ENCODE assay signal across 15 cellular contexts in genomic region chr3:47758261-47759025, GRCh38. TPM values are rescaled to one million over a fixed set of nuclear protein-coding genes. Genes with fewer than 3 reads are reported as not detected.
DNase-seq lines count a peak whose midpoint lies in the region; ATAC-seq and TF ChIP-seq lines count a peak whose summit lies in the region.
"Had no signal": no experiment of that assay in that cellular context is flagged by ENCODE, and none has a peak within 500 bp of the region (broad histone marks: within the 10 kb centered on the region; RNA-seq: fewer than 3 reads in every experiment).

No MANE protein-coding gene starts in this region.

- H3K9me3 ChIP-seq in liver (ENCODE audit: control insufficient read depth in 4 of 4, low read length in 3 of 4) (no peaks in the 10 kb centered on the region), thyroid gland (no peaks in the 10 kb centered on the region)
- H3K9me3 ChIP-seq: BLaER1 had no signal

- CTCF ChIA-PET in RWPE1 (lab: Yijun Ruan, JAX) (no interaction called here), T-cell (lab: Charles Lee) (no interaction called here)

- H3K27ac ChIP-seq in RWPE1 = peak overlapping the region; percentile 46
- no peak overlapping the region for H3K27ac ChIP-seq in liver (ENCODE audit: low read depth in 1 of 2, low read length in 2 of 2)
- H3K27ac ChIP-seq in thyroid gland = peak overlapping the region; percentile 3 to 54 (median 21)
- H3K27ac ChIP-seq: BLaER1 had no signal

- no peak for TF ChIP-seq POLR2A in thyroid gland (IDR thresholded peaks at IDR 0.05)

- H3K27me3 ChIP-seq in liver (ENCODE audit: control insufficient read depth in 4 of 4, insufficient read depth in 4 of 4, low read length in 3 of 4) (no peaks in the 10 kb centered on the region), thyroid gland (no peaks in the 10 kb centered on the region)
- H3K27me3 ChIP-seq: BLaER1 had no signal

- DNase-seq in activated CD4-positive, alpha-beta T cell treated with anti-CD3 and anti-CD28 coated beads, Interleukin-2, amount 10 ng/mL, durations not matched to agents 24 days and 14 days = no peak
- no peak for DNase-seq in activated CD4-positive, alpha-beta T cell treated with anti-CD3 and anti-CD28 coated beads for 48 hours
- DNase-seq in RWPE1 (ENCODE audit: low spot score) = no peak
- DNase-seq in thyroid gland = no peak
- DNase-seq in activated T-helper 1 cell treated with anti-CD3 and anti-CD28 coated beads, Interleukin-12 subunit alpha, Interleukin-12 subunit beta, Interleukin-2, Interleukin-4 antibody, amounts not matched to agents 30 ng/mL and 10 ng/mL and 1 ng/mL, durations not matched to agents 14 hours and 24 hours and 36 hours (ENCODE audit: low spot score) = no peak
- no peak for DNase-seq in T-cell
- DNase-seq in activated T-cell treated with anti-CD3 and anti-CD28 coated beads for 4 hours = no peak
- DNase-seq: 8988T; AML-193; CD4-positive, CD25-positive, alpha-beta regulatory T cell; DMS53; GF-D8 had no signal

- H3K9ac ChIP-seq in liver (ENCODE audit: low read depth in 1 of 2, low read length in 2 of 2) = no peak overlapping the region
- H3K9ac ChIP-seq: BLaER1 had no signal

- no peak overlapping the region for H3K4me3 Mint-ChIP-seq in activated CD4-positive, alpha-beta T cell treated with anti-CD3 and anti-CD28 coated beads, Interleukin-2, amount 10 ng/mL, durations not matched to agents 24 days and 14 days
- H3K4me3 Mint-ChIP-seq in activated T-helper 1 cell treated with anti-CD3 and anti-CD28 coated beads, Interleukin-12 subunit alpha, Interleukin-12 subunit beta, Interleukin-2, Interleukin-4 antibody, amounts not matched to agents 30 ng/mL and 10 ng/mL and 1 ng/mL, durations not matched to agents 14 hours and 24 hours and 36 hours = no peak overlapping the region
- H3K4me3 Mint-ChIP-seq in T-cell = no peak overlapping the region
- H3K4me3 Mint-ChIP-seq: CD4-positive, CD25-positive, alpha-beta regulatory T cell had no signal

- intact Hi-C loops in activated CD4-positive, alpha-beta T cell treated with anti-CD3 and anti-CD28 coated beads, Interleukin-2, amount 10 ng/mL, durations not matched to agents 24 days and 14 days (cut with micrococcal nuclease) = no loop called here
- intact Hi-C loops in thyroid gland (cut with DNase I) = no loop called here
- intact Hi-C loops in activated T-helper 1 cell treated with anti-CD3 and anti-CD28 coated beads, Interleukin-12 subunit alpha, Interleukin-12 subunit beta, Interleukin-2, Interleukin-4 antibody, amounts not matched to agents 30 ng/mL and 10 ng/mL and 1 ng/mL, durations not matched to agents 14 hours and 24 hours and 36 hours (cut with micrococcal nuclease) = no loop called here

- POLR2A ChIA-PET in RWPE1 (lab: Yijun Ruan, JAX; ENCODE audit: low non-redundant PET) (no interaction called here), T-cell (lab: Charles Lee) (no interaction called here)

- H3K4me1 ChIP-seq in liver (ENCODE audit: control insufficient read depth in 4 of 4, insufficient read depth in 4 of 4, low read length in 3 of 4) (peaks cover 5 to 8% (median 6%) of the 10 kb centered on the region in 4 donors), thyroid gland (peaks cover 0 to 24% of the 10 kb centered on the region in 2 donors)
- H3K4me1 ChIP-seq: BLaER1 had no signal

- no peaks in the 10 kb centered on the region for H3K9me3 Mint-ChIP-seq in activated CD4-positive, alpha-beta T cell treated with anti-CD3 and anti-CD28 coated beads, Interleukin-2, amount 10 ng/mL, durations not matched to agents 24 days and 14 days
- H3K9me3 Mint-ChIP-seq in activated T-helper 1 cell treated with anti-CD3 and anti-CD28 coated beads, Interleukin-12 subunit alpha, Interleukin-12 subunit beta, Interleukin-2, Interleukin-4 antibody, amounts not matched to agents 30 ng/mL and 10 ng/mL and 1 ng/mL, durations not matched to agents 14 hours and 24 hours and 36 hours = no peaks in the 10 kb centered on the region
- no peaks in the 10 kb centered on the region for H3K9me3 Mint-ChIP-seq in T-cell
- H3K9me3 Mint-ChIP-seq: CD4-positive, CD25-positive, alpha-beta regulatory T cell had no signal

- H3K36me3 ChIP-seq in liver (ENCODE audit: control insufficient read depth in 4 of 4, insufficient read depth in 3 of 4, low read depth in 1 of 4, low read length in 3 of 4) = peaks cover 0 to 4% (median 0%) of the 10 kb centered on the region in 4 donors
- H3K36me3 ChIP-seq in thyroid gland = no peaks in the 10 kb centered on the region

- TF ChIP-seq CTCF in RWPE1 (conservative IDR thresholded peaks at IDR 0.05; ENCODE audit: low read depth) = no peak
- TF ChIP-seq CTCF in liver (IDR thresholded peaks at IDR 0.05; ENCODE audit: low read depth, low read length, missing input control) = no peak
- TF ChIP-seq CTCF in thyroid gland (IDR thresholded peaks at IDR 0.05) = no peak

- peaks cover 23% of the 10 kb centered on the region for H3K36me3 Mint-ChIP-seq in activated CD4-positive, alpha-beta T cell treated with anti-CD3 and anti-CD28 coated beads, Interleukin-2, amount 10 ng/mL, durations not matched to agents 24 days and 14 days (ENCODE audit: low read depth)
- peaks cover 10% of the 10 kb centered on the region for H3K36me3 Mint-ChIP-seq in activated T-helper 1 cell treated with anti-CD3 and anti-CD28 coated beads, Interleukin-12 subunit alpha, Interleukin-12 subunit beta, Interleukin-2, Interleukin-4 antibody, amounts not matched to agents 30 ng/mL and 10 ng/mL and 1 ng/mL, durations not matched to agents 14 hours and 24 hours and 36 hours (ENCODE audit: low read depth)
- H3K36me3 Mint-ChIP-seq in T-cell = peaks cover 14% of the 10 kb centered on the region

- ATAC-seq in T-cell (replicated peaks in 1 of 4) = no peak
- ATAC-seq: HCT116 had no signal

- no peak for TF ChIP-seq RAD21 in liver (IDR thresholded peaks at IDR 0.05)

- H3K27ac Mint-ChIP-seq in activated CD4-positive, alpha-beta T cell treated with anti-CD3 and anti-CD28 coated beads, Interleukin-2, amount 10 ng/mL, durations not matched to agents 24 days and 14 days = peak overlapping the region; percentile 11
- no peak overlapping the region for H3K27ac Mint-ChIP-seq in activated T-helper 1 cell treated with anti-CD3 and anti-CD28 coated beads, Interleukin-12 subunit alpha, Interleukin-12 subunit beta, Interleukin-2, Interleukin-4 antibody, amounts not matched to agents 30 ng/mL and 10 ng/mL and 1 ng/mL, durations not matched to agents 14 hours and 24 hours and 36 hours
- no peak overlapping the region for H3K27ac Mint-ChIP-seq in T-cell

- H3K4me3 ChIP-seq in liver (ENCODE audit: low read depth in 1 of 3, low read length in 3 of 3) (no peak overlapping the region), thyroid gland (replicated peaks in 1 of 3) (no peak overlapping the region)
- H3K4me3 ChIP-seq: BLaER1 had no signal

- WGBS in liver = 62% methylated on average over 14 of the region's 14 CpGs
- 88 to 91% methylated on average over 14 of the region's 14 CpGs for WGBS in thyroid gland, 2 donors

- peaks cover 4% of the 10 kb centered on the region for H3K4me1 Mint-ChIP-seq in activated CD4-positive, alpha-beta T cell treated with anti-CD3 and anti-CD28 coated beads, Interleukin-2, amount 10 ng/mL, durations not matched to agents 24 days and 14 days
- H3K4me1 Mint-ChIP-seq in activated T-helper 1 cell treated with anti-CD3 and anti-CD28 coated beads, Interleukin-12 subunit alpha, Interleukin-12 subunit beta, Interleukin-2, Interleukin-4 antibody, amounts not matched to agents 30 ng/mL and 10 ng/mL and 1 ng/mL, durations not matched to agents 14 hours and 24 hours and 36 hours (ENCODE audit: low read depth) = peaks cover 19% of the 10 kb centered on the region
- H3K4me1 Mint-ChIP-seq in T-cell = peaks cover 11 to 23% (median 14%) of the 10 kb centered on the region in 3 donors

- H3K27me3 Mint-ChIP-seq in activated CD4-positive, alpha-beta T cell treated with anti-CD3 and anti-CD28 coated beads, Interleukin-2, amount 10 ng/mL, durations not matched to agents 24 days and 14 days = no peaks in the 10 kb centered on the region
- H3K27me3 Mint-ChIP-seq in activated T-helper 1 cell treated with anti-CD3 and anti-CD28 coated beads, Interleukin-12 subunit alpha, Interleukin-12 subunit beta, Interleukin-2, Interleukin-4 antibody, amounts not matched to agents 30 ng/mL and 10 ng/mL and 1 ng/mL, durations not matched to agents 14 hours and 24 hours and 36 hours (ENCODE audit: insufficient read depth) = no peaks in the 10 kb centered on the region
- no peaks in the 10 kb centered on the region for H3K27me3 Mint-ChIP-seq in T-cell
- H3K27me3 Mint-ChIP-seq: CD4-positive, CD25-positive, alpha-beta regulatory T cell had no signal

RNA-seq across cellular contexts. Expression of gene SMARCC1, which starts 23.2 kb away (rescaled TPM):
- 148 and 156 TPM in 2 replicates for total RNA-seq in activated CD4-positive, alpha-beta T cell treated with anti-CD3 and anti-CD28 coated beads, Interleukin-2, amount 10 ng/mL, durations not matched to agents 24 days and 14 days
- total RNA-seq in liver = 10 to 100 TPM; 16.7 to 19.8 TPM
- polyA plus RNA-seq in liver = 1 to 10 TPM; 6.6 to 8.5 TPM
- 10 to 100 TPM; 38.0 to 49.2 (median 45.4) TPM for total RNA-seq in thyroid gland
- 136 and 148 TPM in 2 replicates for total RNA-seq in activated T-helper 1 cell treated with anti-CD3 and anti-CD28 coated beads, Interleukin-12 subunit alpha, Interleukin-12 subunit beta, Interleukin-2, Interleukin-4 antibody, amounts not matched to agents 30 ng/mL and 10 ng/mL and 1 ng/mL, durations not matched to agents 14 hours and 24 hours and 36 hours
- total RNA-seq in T-cell = 10 to 100 TPM; 88.9 to 99.3 (median 92.4) TPM

RNA-seq across cellular contexts. Expression of gene DHX30, which starts 44.5 kb away (rescaled TPM):
- total RNA-seq in activated CD4-positive, alpha-beta T cell treated with anti-CD3 and anti-CD28 coated beads, Interleukin-2, amount 10 ng/mL, durations not matched to agents 24 days and 14 days = 143 and 149 TPM in 2 replicates
- total RNA-seq in liver = 10 to 100 TPM; 30.4 to 39.9 TPM
- 10 to 100 TPM; 18.3 to 22.1 TPM for polyA plus RNA-seq in liver
- total RNA-seq in thyroid gland = 10 to 100 TPM; 51.3 to 80.3 (median 72.8) TPM
- 149 and 154 TPM in 2 replicates for total RNA-seq in activated T-helper 1 cell treated with anti-CD3 and anti-CD28 coated beads, Interleukin-12 subunit alpha, Interleukin-12 subunit beta, Interleukin-2, Interleukin-4 antibody, amounts not matched to agents 30 ng/mL and 10 ng/mL and 1 ng/mL, durations not matched to agents 14 hours and 24 hours and 36 hours
- 100 to 1,000 TPM in 1 of 5 donors, 10 to 100 TPM in 4; 69.3 to 101 (median 97.5) TPM for total RNA-seq in T-cell

Comparison
In these comparisons a context has a peak if more than half of its experiments do, and no peak if none do; other contexts are left out.
1. H3K27ac ChIP-seq: peak in RWPE1 (single experiment) and thyroid gland (3 of 3); none in liver (0 of 2).